In genomic region chr4:126071346-126072333, GRCh38 we compare ENCODE assay signal across 1 cellular context.
TF ChIP-seq lines count a peak whose summit lies in the region.

No MANE protein-coding gene starts in this region.

TF ChIP-seq in GM12878, 131 proteins besides CTCF, POLR2A, EP300 and RAD21 (continued from another document):
- no peak for TF ChIP-seq CEBPZ (IDR thresholded peaks at IDR 0.05; ENCODE audit: low read depth, low read length)
- no peak for TF ChIP-seq TCF3 (IDR thresholded peaks at IDR 0.05; ENCODE audit: borderline replicate concordance, insufficient read depth, low read depth, low read length)
- TF ChIP-seq ZNF274 (IDR thresholded peaks at IDR 0.05; ENCODE audit: insufficient read depth, insufficient read length), result no peak
- no peak for TF ChIP-seq MYB (IDR thresholded peaks at IDR 0.05; ENCODE audit: borderline replicate concordance, low read depth, low read length)
- no peak for TF ChIP-seq JUND (IDR thresholded peaks at IDR 0.05; ENCODE audit: low read depth, low read length)
- TF ChIP-seq HDAC6 (IDR thresholded peaks at IDR 0.05; ENCODE audit: unreplicated experiment), result no peak
- no peak for TF ChIP-seq KAT2A (conservative IDR thresholded peaks at IDR 0.05; ENCODE audit: control insufficient read depth, low read depth, low read length)
- TF ChIP-seq TCF7 (IDR thresholded peaks at IDR 0.05; ENCODE audit: borderline replicate concordance), result no peak
